ENCODE assay signal across 24 cellular contexts in genomic region chr14:31069343-31069742, GRCh38.
"Had no signal": no experiment of that assay in that cellular context is flagged by ENCODE, and none has a peak within 500 bp of the region (broad histone marks: within the 10 kb centered on the region; RNA-seq: fewer than 3 reads in every experiment).

No MANE protein-coding gene starts in this region.

- H3K4me3 ChIP-seq: coronary artery, esophagus squamous epithelium, gastrocnemius medialis, heart right ventricle, lower lobe of right lung, mucosa of descending colon had no signal

- H3K4me1 ChIP-seq: esophagus squamous epithelium, gastrocnemius medialis had no signal

- H3K9me3 ChIP-seq: esophagus squamous epithelium, gastrocnemius medialis, heart right ventricle, lower lobe of right lung, mucosa of descending colon had no signal

- H3K27me3 ChIP-seq: esophagus squamous epithelium, gastrocnemius medialis, heart right ventricle had no signal

- ATAC-seq: effector memory CD8-positive, alpha-beta T cell; esophagus mucosa; gastrocnemius medialis; heart right ventricle; left colon; left lobe of liver; left ventricle myocardium superior; lower lobe of right lung; mucosa of descending colon had no signal

- H3K27ac ChIP-seq: coronary artery, esophagus squamous epithelium, gastrocnemius medialis had no signal

- FAIRE-seq: colon, endometrium, kidney had no signal

- H3K36me3 ChIP-seq: gastrocnemius medialis, lower lobe of right lung had no signal

- DNase-seq: effector CD8-positive, alpha-beta T cell; effector memory CD8-positive, alpha-beta T cell; endodermal cell; erythroblast; esophagus squamous epithelium; foreskin fibroblast; foreskin melanocyte; gastrocnemius medialis; glutamatergic neuron; heart right ventricle; hippocampal formation; islet precursor cell; kidney; kidney glomerular epithelial cell; left colon; left ventricle myocardium superior; lower lobe of right lung; mesenchymal stem cell; mucosa of descending colon had no signal
